ENCODE assay signal across 9 cellular contexts in genomic region chr4:54440394-54441223, GRCh38.
A peak's percentile ranks its signal among the peaks of the same experiment; 100 is the strongest.
DNase-seq lines count a peak whose midpoint lies in the region; ATAC-seq and TF ChIP-seq lines count a peak whose summit lies in the region.
"Had no signal": no experiment of that assay in that cellular context is flagged by ENCODE, and none has a peak within 500 bp of the region (broad histone marks: within the 10 kb centered on the region; RNA-seq: fewer than 3 reads in every experiment).

No MANE protein-coding gene starts in this region.

- TF ChIP-seq CTCF in coronary artery (IDR thresholded peaks at IDR 0.05): no peak

- peak overlapping the region; percentile 43 for H3K4me3 ChIP-seq in coronary artery

- H3K36me3 Mint-ChIP-seq in activated naive CD8-positive, alpha-beta T cell treated with anti-CD3 and anti-CD28 coated beads, Interleukin-2, amount 50 U/mL, for 24 hours (ENCODE audit: low read depth): no peaks in the 10 kb centered on the region
- H3K36me3 Mint-ChIP-seq: activated naive CD8-positive, alpha-beta T cell had no signal

- ATAC-seq in GM21390 (IDR thresholded peaks at IDR 0.05; ENCODE audit: unreplicated experiment) (no peak), HG03139 (IDR thresholded peaks at IDR 0.05; ENCODE audit: unreplicated experiment) (no peak)
- no peak for ATAC-seq in activated naive CD8-positive, alpha-beta T cell treated with anti-CD3 and anti-CD28 coated beads, Interleukin-2, amount 50 U/mL, for 24 hours

- H3K27ac ChIP-seq in coronary artery: peak overlapping the region in 1 of 2 donors; percentile 11

- H3K4me1 Mint-ChIP-seq in activated naive CD8-positive, alpha-beta T cell treated with anti-CD3 and anti-CD28 coated beads, Interleukin-2, amount 50 U/mL, for 24 hours: no peaks in the 10 kb centered on the region

- peaks cover 6% of the 10 kb centered on the region for H3K27me3 Mint-ChIP-seq in activated naive CD8-positive, alpha-beta T cell treated with anti-CD3 and anti-CD28 coated beads, Interleukin-2, amount 50 U/mL, for 24 hours

- no peaks in the 10 kb centered on the region for H3K9me3 Mint-ChIP-seq in activated naive CD8-positive, alpha-beta T cell treated with anti-CD3 and anti-CD28 coated beads, Interleukin-2, amount 50 U/mL, for 24 hours

- H3K27ac Mint-ChIP-seq in activated naive CD8-positive, alpha-beta T cell treated with anti-CD3 and anti-CD28 coated beads, Interleukin-2, amount 50 U/mL, for 24 hours: no peak overlapping the region
- H3K27ac Mint-ChIP-seq: activated naive CD8-positive, alpha-beta T cell had no signal

- DNase-seq in NCI-H2171 treated with DMSO at 0.1 percent for 48 hours (lab: John Stamatoyannopoulos, UW): peak; percentile 13
- no peak for DNase-seq in NCI-H2171 (lab: John Stamatoyannopoulos, UW)
- peak; percentile 5 for DNase-seq in NCI-H524 treated with DMSO at 0.1 percent for 48 hours (lab: John Stamatoyannopoulos, UW)
- DNase-seq in coronary artery (ENCODE audit: low spot score): no peak
- DNase-seq in medulla oblongata (ENCODE audit: extremely low spot score): peak; percentile 87
- DNase-seq in activated naive CD8-positive, alpha-beta T cell treated with anti-CD3 and anti-CD28 coated beads, Interleukin-2, amount 50 U/mL, for 24 hours: no peak

- H3K4me3 Mint-ChIP-seq in activated naive CD8-positive, alpha-beta T cell treated with anti-CD3 and anti-CD28 coated beads, Interleukin-2, amount 50 U/mL, for 24 hours: no peak overlapping the region
- H3K4me3 Mint-ChIP-seq: activated naive CD8-positive, alpha-beta T cell had no signal

Comparison
In these comparisons a context has a peak if more than half of its experiments do, and no peak if none do; other contexts are left out.
1. DNase-seq: peak in NCI-H2171 treated with DMSO at 0.1 percent for 48 hours (single experiment), NCI-H524 treated with DMSO at 0.1 percent for 48 hours (single experiment) and medulla oblongata (single experiment); none in NCI-H2171 (single experiment), coronary artery (single experiment) and activated naive CD8-positive, alpha-beta T cell treated with anti-CD3 and anti-CD28 coated beads, Interleukin-2, amount 50 U/mL, for 24 hours (single experiment).